In the genomic region with DNA sequence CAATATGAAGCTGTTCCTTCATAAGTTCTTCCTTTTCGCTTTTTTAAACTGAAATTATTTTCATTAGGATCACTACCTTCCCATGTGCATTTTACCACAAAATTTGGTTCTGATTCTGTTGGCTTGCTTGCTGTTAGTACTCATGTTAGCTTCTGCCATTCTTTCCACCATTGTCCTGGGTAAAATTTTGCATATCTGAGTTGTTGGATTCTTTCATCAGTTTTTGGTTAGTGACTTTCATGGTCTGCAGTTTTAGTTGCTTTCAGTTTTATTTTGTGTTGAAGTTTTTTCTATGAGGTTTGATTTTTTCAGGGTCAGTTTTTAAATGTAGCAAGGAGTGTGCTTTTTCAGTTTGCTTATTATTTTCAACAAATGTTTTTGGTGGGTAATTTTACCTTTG, we compare ENCODE assay signal across 10 cellular contexts.
A peak's percentile ranks its signal among the peaks of the same experiment; 100 is the strongest.
DNase-seq lines count a peak whose midpoint lies in the region; ATAC-seq, FAIRE-seq and TF ChIP-seq lines count a peak whose summit lies in the region.
"Had no signal": no experiment of that assay in that cellular context is flagged by ENCODE, and none has a peak within 500 bp of the region (broad histone marks: within the 10 kb centered on the region; RNA-seq: fewer than 3 reads in every experiment).

No MANE protein-coding gene starts in this region.

- H3K27me3 ChIP-seq in ascending aorta (no peaks in the 10 kb centered on the region), HepG2 (ENCODE audit: control insufficient read depth in 1 of 2, insufficient read depth in 2 of 2, low read length in 2 of 2) (no peaks in the 10 kb centered on the region)
- H3K27me3 ChIP-seq: ovary had no signal

- TF ChIP-seq EP300 in HepG2 (IDR thresholded peaks at IDR 0.05; ENCODE audit: low read depth in 2 of 2, low read length in 2 of 2) (no peak), HepG2 (CRISPR knock-in tag; IDR thresholded peaks at IDR 0.05; ENCODE audit: borderline replicate concordance) (no peak)

- POLR2A ChIA-PET in naive thymus-derived CD8-positive, alpha-beta T cell (lab: Charles Lee), result no interaction called here
- POLR2A ChIA-PET in HepG2 (lab: Yijun Ruan, JAX), result interaction anchor here (1.5 to 4.1 kb wide), 2 partner anchors 9 to 12 kb away, joined by 6 to 37 read pairs; no protein-coding TSS in a partner anchor

- no peak for TF ChIP-seq CTCF in ascending aorta (IDR thresholded peaks at IDR 0.05)
- TF ChIP-seq CTCF in HepG2 (CRISPR knock-in tag; IDR thresholded peaks at IDR 0.05), result no peak

- no peak for FAIRE-seq in HepG2 (lab: Jason Lieb, UNC)

- no peak for DNase-seq in stimulated activated naive CD8-positive, alpha-beta T cell treated with anti-CD3 and anti-CD28 coated beads, Interleukin-15, Interleukin-2, amounts not matched to agents 100 U/mL and 50 U/mL, for 24 hours
- DNase-seq in ascending aorta (ENCODE audit: low spot score in 2 of 2) (no peak), NCI-H345 (lab: John Stamatoyannopoulos, UW) (no peak), HepG2 (ENCODE audit: low spot score) (no peak), glomerular visceral epithelial cell (ENCODE audit: extremely low spot score) (no peak)
- DNase-seq in naive thymus-derived CD8-positive, alpha-beta T cell, result no peak
- DNase-seq in central memory CD4-positive, alpha-beta T cell, result no peak
- DNase-seq: NCI-H446 had no signal

- H2AFZ ChIP-seq in HepG2 (ENCODE audit: low read length), result no peak overlapping the region

- CTCF ChIA-PET in HepG2 (lab: Yijun Ruan, JAX; ENCODE audit: low intra/inter-chr PET ratio, low total read pairs), result no interaction called here

- H3K4me3 Mint-ChIP-seq in stimulated activated naive CD8-positive, alpha-beta T cell treated with anti-CD3 and anti-CD28 coated beads, Interleukin-15, Interleukin-2, amounts not matched to agents 100 ng/mL and 50 ng/mL, for 24 hours, result peak overlapping the region; percentile 35
- peak overlapping the region in 5 of 10 donors; percentile 0 to 56 (median 13) for H3K4me3 Mint-ChIP-seq in naive thymus-derived CD8-positive, alpha-beta T cell

- TF ChIP-seq POLR2A in HepG2 (IDR thresholded peaks at IDR 0.05; ENCODE audit: insufficient read depth in 1 of 2, low read depth in 2 of 2, low read length in 2 of 2), result no peak

- peaks cover 97% of the 10 kb centered on the region for H3K4me1 Mint-ChIP-seq in stimulated activated naive CD8-positive, alpha-beta T cell treated with anti-CD3 and anti-CD28 coated beads, Interleukin-15, Interleukin-2, amounts not matched to agents 100 ng/mL and 50 ng/mL, for 24 hours (ENCODE audit: low read depth)
- peaks cover 19 to 95% (median 58%) of the 10 kb centered on the region in 4 donors for H3K4me1 Mint-ChIP-seq in naive thymus-derived CD8-positive, alpha-beta T cell

- H3K4me1 ChIP-seq in ascending aorta (peaks cover 8 to 74% of the 10 kb centered on the region in 2 donors), HepG2 (ENCODE audit: insufficient read depth, low read length) (peaks cover 98% of the 10 kb centered on the region)

- peaks cover 84% of the 10 kb centered on the region for H3K79me2 ChIP-seq in HepG2 (ENCODE audit: insufficient read depth, low read length)

- ATAC-seq in stimulated activated naive CD8-positive, alpha-beta T cell treated with anti-CD3 and anti-CD28 coated beads, Interleukin-15, Interleukin-2, amounts not matched to agents 100 U/mL and 50 U/mL, for 24 hours, result no peak
- ATAC-seq in naive thymus-derived CD8-positive, alpha-beta T cell, result no peak
- no peak for ATAC-seq in HepG2

- no peak overlapping the region for H3K4me2 ChIP-seq in HepG2 (ENCODE audit: low read depth, low read length)

- in situ Hi-C loops in HepG2 (cut with HindIII; ENCODE audit: extremely low pct_ligation_motif_present, low pct_unique_long_range_greater_than_20kb), result no loop called here

- H3K27me3 Mint-ChIP-seq in stimulated activated naive CD8-positive, alpha-beta T cell treated with anti-CD3 and anti-CD28 coated beads, Interleukin-15, Interleukin-2, amounts not matched to agents 100 ng/mL and 50 ng/mL, for 24 hours, result no peaks in the 10 kb centered on the region
- H3K27me3 Mint-ChIP-seq in naive thymus-derived CD8-positive, alpha-beta T cell, result no peaks in the 10 kb centered on the region

- no peak overlapping the region for H3K9ac ChIP-seq in HepG2 (ENCODE audit: insufficient read depth, low read depth, low read length)

- H4K20me1 ChIP-seq in HepG2 (ENCODE audit: insufficient read depth, low read length), result peaks cover 68% of the 10 kb centered on the region

- H3K36me3 ChIP-seq in ascending aorta (no peaks in the 10 kb centered on the region), HepG2 (replicated peaks in 1 of 2; ENCODE audit: control insufficient read depth in 1 of 2, insufficient read depth in 2 of 2, low read length in 2 of 2) (no peaks in the 10 kb centered on the region; a peak in 1 of 5 replicates)
- H3K36me3 ChIP-seq: ovary had no signal

- H3K27ac ChIP-seq in ascending aorta (peak overlapping the region; percentile 70 to 82), HepG2 (ENCODE audit: extremely low read length, insufficient read depth, low read length) (no peak overlapping the region)

- no peaks in the 10 kb centered on the region for H3K36me3 Mint-ChIP-seq in stimulated activated naive CD8-positive, alpha-beta T cell treated with anti-CD3 and anti-CD28 coated beads, Interleukin-15, Interleukin-2, amounts not matched to agents 100 ng/mL and 50 ng/mL, for 24 hours (ENCODE audit: low read depth)
- H3K36me3 Mint-ChIP-seq in naive thymus-derived CD8-positive, alpha-beta T cell, result no peaks in the 10 kb centered on the region

- H3K27ac Mint-ChIP-seq in stimulated activated naive CD8-positive, alpha-beta T cell treated with anti-CD3 and anti-CD28 coated beads, Interleukin-15, Interleukin-2, amounts not matched to agents 100 ng/mL and 50 ng/mL, for 24 hours, result peak overlapping the region; percentile 81
- peak overlapping the region in 9 of 10 donors; percentile 3 to 99 (median 79) for H3K27ac Mint-ChIP-seq in naive thymus-derived CD8-positive, alpha-beta T cell

- BruUV-seq in HepG2 (replicated peaks; lab: Mats Ljungman, UMichigan), result no TSS peak

- intact Hi-C loops in ascending aorta (cut with DNase I), result no loop called here
- intact Hi-C loops in HepG2 (cut with micrococcal nuclease; ENCODE audit: unreplicated experiment), result no loop called here

- no peak for TF ChIP-seq RAD21 in HepG2 (CRISPR knock-in tag; IDR thresholded peaks at IDR 0.05)

- no peaks in the 10 kb centered on the region for H3K9me3 ChIP-seq in ascending aorta
- no peaks in the 10 kb centered on the region for H3K9me3 ChIP-seq in HepG2 (ENCODE audit: low read length)
- H3K9me3 ChIP-seq: ovary had no signal

- WGBS in HepG2 (ENCODE audit: low lambda C conversion rate), result 100% methylated on average over 1 of the region's 1 CpG

- no peak overlapping the region for H3K4me3 ChIP-seq in ascending aorta
- no peak overlapping the region for H3K4me3 ChIP-seq in HepG2 (replicated peaks in 1 of 3; ENCODE audit: insufficient read depth in 1 of 3, low read depth in 2 of 3, low read length in 3 of 3)

- H3K9me3 Mint-ChIP-seq in stimulated activated naive CD8-positive, alpha-beta T cell treated with anti-CD3 and anti-CD28 coated beads, Interleukin-15, Interleukin-2, amounts not matched to agents 100 ng/mL and 50 ng/mL, for 24 hours, result no peaks in the 10 kb centered on the region
- H3K9me3 Mint-ChIP-seq in naive thymus-derived CD8-positive, alpha-beta T cell, result no peaks in the 10 kb centered on the region

TF ChIP-seq in HepG2, 621 proteins besides CTCF, POLR2A, EP300 and RAD21:
- TF ChIP-seq FOXA3 (CRISPR knock-in tag; IDR thresholded peaks at IDR 0.05), result no peak
- TF ChIP-seq GTF3A (CRISPR knock-in tag; conservative IDR thresholded peaks at IDR 0.05), result no peak
- TF ChIP-seq SNAI1 (CRISPR knock-in tag; IDR thresholded peaks at IDR 0.05; ENCODE audit: borderline replicate concordance), result no peak
- TF ChIP-seq ATF1 (CRISPR knock-in tag; IDR thresholded peaks at IDR 0.05), result no peak
- TF ChIP-seq, protein P1, sequence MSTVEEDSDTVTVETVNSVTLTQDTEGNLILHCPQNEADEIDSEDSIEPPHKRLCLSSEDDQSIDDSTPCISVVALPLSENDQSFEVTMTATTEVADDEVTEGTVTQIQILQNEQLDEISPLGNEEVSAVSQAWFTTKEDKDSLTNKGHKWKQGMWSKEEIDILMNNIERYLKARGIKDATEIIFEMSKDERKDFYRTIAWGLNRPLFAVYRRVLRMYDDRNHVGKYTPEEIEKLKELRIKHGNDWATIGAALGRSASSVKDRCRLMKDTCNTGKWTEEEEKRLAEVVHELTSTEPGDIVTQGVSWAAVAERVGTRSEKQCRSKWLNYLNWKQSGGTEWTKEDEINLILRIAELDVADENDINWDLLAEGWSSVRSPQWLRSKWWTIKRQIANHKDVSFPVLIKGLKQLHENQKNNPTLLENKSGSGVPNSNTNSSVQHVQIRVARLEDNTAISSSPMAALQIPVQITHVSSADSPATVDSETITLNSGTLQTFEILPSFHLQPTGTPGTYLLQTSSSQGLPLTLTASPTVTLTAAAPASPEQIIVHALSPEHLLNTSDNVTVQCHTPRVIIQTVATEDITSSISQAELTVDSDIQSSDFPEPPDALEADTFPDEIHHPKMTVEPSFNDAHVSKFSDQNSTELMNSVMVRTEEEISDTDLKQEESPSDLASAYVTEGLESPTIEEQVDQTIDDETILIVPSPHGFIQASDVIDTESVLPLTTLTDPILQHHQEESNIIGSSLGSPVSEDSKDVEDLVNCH (CRISPR knock-in tag; IDR thresholded peaks at IDR 0.05), result no peak
- TF ChIP-seq SSRP1 (CRISPR knock-in tag; IDR thresholded peaks at IDR 0.05), result no peak
